ENCODE assay signal across 26 cellular contexts in the genomic region with DNA sequence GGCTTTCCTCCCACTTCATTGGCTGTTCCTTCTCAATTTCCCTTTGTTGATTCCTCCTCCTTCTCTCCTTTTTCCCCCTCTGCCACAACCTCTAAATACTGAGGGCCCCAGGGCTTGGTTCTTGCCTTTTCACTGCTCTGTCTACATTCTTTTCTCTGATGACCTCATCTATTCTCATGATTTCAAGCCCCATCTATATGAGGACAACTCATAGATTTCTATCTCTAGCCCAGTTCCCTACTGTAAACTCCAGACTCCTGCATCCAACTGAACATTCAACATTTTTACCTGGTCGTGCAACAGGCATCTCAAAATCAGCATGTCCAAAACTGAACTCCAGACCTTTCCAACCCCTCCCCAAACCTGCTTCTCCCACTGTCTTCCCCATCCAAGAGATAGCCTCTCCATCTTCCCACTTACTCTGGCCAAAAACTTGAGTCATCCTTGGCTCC. TPM values are rescaled to one million over a fixed set of nuclear protein-coding genes. Genes with fewer than 3 reads are reported as not detected.
DNase-seq lines count a peak whose midpoint lies in the region; ATAC-seq, FAIRE-seq and TF ChIP-seq lines count a peak whose summit lies in the region.
"Had no signal": no experiment of that assay in that cellular context is flagged by ENCODE, and none has a peak within 500 bp of the region (broad histone marks: within the 10 kb centered on the region; RNA-seq: fewer than 3 reads in every experiment).

No MANE protein-coding gene starts in this region.

- no peak overlapping the region for H2BK120ac ChIP-seq in mesenchymal stem cell (ENCODE audit: low read depth, low read length)

- H2AFZ ChIP-seq in PC-9 (no peak overlapping the region), mesenchymal stem cell (ENCODE audit: low read depth, low read length) (no peak overlapping the region)

- intact Hi-C loops in PC-9 (cut with micrococcal nuclease; ENCODE audit: unreplicated experiment) = loop anchor here (1.0 kb wide), 1 partner anchor 26 kb away; no protein-coding TSS in a partner anchor

- in situ Hi-C loops in GM13977 (cut with MboI; ENCODE audit: low pct_unique_long_range_greater_than_20kb, low sequenced_read_pairs, unreplicated experiment) = no loop called here

- H4K91ac ChIP-seq in mesenchymal stem cell (ENCODE audit: low read length) = no peak overlapping the region

- no peak overlapping the region for H2AK5ac ChIP-seq in mesenchymal stem cell (ENCODE audit: low read length, severe bottlenecking)

- no peak overlapping the region for H4K8ac ChIP-seq in mesenchymal stem cell (ENCODE audit: low read length)

- no peak for TF ChIP-seq POLR2A in GM12892 (IDR thresholded peaks at IDR 0.05; ENCODE audit: low read depth, low read length)

- no peak overlapping the region for H2BK15ac ChIP-seq in mesenchymal stem cell (ENCODE audit: low read depth, poor library complexity, severe bottlenecking)

- H4K20me1 ChIP-seq in PC-9 (ENCODE audit: insufficient read depth) = no peaks in the 10 kb centered on the region

- H3K27ac ChIP-seq in PC-9 = peak overlapping the region; percentile 40
- no peak overlapping the region for H3K27ac ChIP-seq in mesenchymal stem cell (ENCODE audit: low read length, poor library complexity, severe bottlenecking)
- H3K27ac ChIP-seq: KMS-11, tibial nerve had no signal

- no peak for ATAC-seq in HG03280 (IDR thresholded peaks at IDR 0.05; ENCODE audit: unreplicated experiment)
- ATAC-seq in HG02642 (IDR thresholded peaks at IDR 0.05; ENCODE audit: poor library complexity, unreplicated experiment) = no peak
- ATAC-seq: activated CD4-positive, alpha-beta T cell treated with anti-CD3 and anti-CD28 coated beads for 36 hours; CD8-positive, alpha-beta T cell; stimulated activated naive CD8-positive, alpha-beta T cell treated with anti-CD3 and anti-CD28 coated beads, Interleukin-15, amount 100 ng/mL, for 72 hours had no signal

- H3K18ac ChIP-seq in mesenchymal stem cell (ENCODE audit: low read depth in 1 of 2, low read length in 2 of 2) = no peak overlapping the region

- H3K4me2 ChIP-seq in PC-9 = peak overlapping the region; percentile 42; the same call in 1 of the 2 replicates
- H3K4me2 ChIP-seq in mesenchymal stem cell (ENCODE audit: low read length, poor library complexity, severe bottlenecking) = no peak overlapping the region
- H3K4me2 ChIP-seq: KMS-11 had no signal

- DNase-seq in GM13977 (ENCODE audit: low spot score) (peak; percentile 2), PC-9 (peak in 1 of 2 experiments; percentile 78), dedifferentiated amniotic fluid mesenchymal stem cell (ENCODE audit: extremely low spot score) (peak; percentile 50), mesenchymal stem cell (peak; percentile 55), SK-N-DZ (ENCODE audit: low spot score) (no peak), GM12892 (ENCODE audit: insufficient read length) (no peak)
- DNase-seq: activated CD4-positive, alpha-beta T cell treated with anti-CD3 and anti-CD28 coated beads for 36 hours; activated naive CD4-positive, alpha-beta T cell treated with anti-CD3 and anti-CD28 coated beads for 36 hours; activated T-cell treated with anti-CD3 and anti-CD28 coated beads, Interleukin-2, amount 50 U/mL, for 48 hours; anterior cingulate cortex; caudate nucleus; CD8-positive, alpha-beta T cell; DMS153; GOT3; kidney glomerular epithelial cell; NCI-H187; NCI-H774; nucleus accumbens; SIG-M5; stimulated activated naive CD8-positive, alpha-beta T cell treated with anti-CD3 and anti-CD28 coated beads, Interleukin-15, amount 100 ng/mL, for 72 hours; T-helper 1 cell had no signal

- H2BK12ac ChIP-seq in mesenchymal stem cell (ENCODE audit: low read length in 2 of 2) = no peak overlapping the region

- H3F3A ChIP-seq in PC-9 (ENCODE audit: insufficient read depth, low read depth) = peaks cover 34% of the 10 kb centered on the region

- no peaks in the 10 kb centered on the region for H3K79me1 ChIP-seq in mesenchymal stem cell (replicated peaks; ENCODE audit: low read length, poor library complexity, severe bottlenecking)

- CTCF ChIA-PET in PC-9 (lab: Charles Lee) = no interaction called here

- no peaks in the 10 kb centered on the region for H3K27me3 ChIP-seq in PC-9 (ENCODE audit: insufficient read depth, low read depth)
- H3K27me3 ChIP-seq in mesenchymal stem cell (ENCODE audit: control insufficient read depth in 1 of 2, insufficient read depth in 1 of 2, low read length in 2 of 2) = no peaks in the 10 kb centered on the region
- H3K27me3 ChIP-seq: tibial nerve had no signal

- H3K36me3 ChIP-seq in PC-9 (ENCODE audit: low read depth) (no peaks in the 10 kb centered on the region), mesenchymal stem cell (ENCODE audit: control insufficient read depth in 1 of 2, insufficient read depth in 2 of 2, low read depth in 1 of 2, low read length in 2 of 2) (no peaks in the 10 kb centered on the region)
- H3K36me3 ChIP-seq: tibial nerve had no signal

- H3K4me1 ChIP-seq in PC-9 (replicated peaks; ENCODE audit: insufficient read depth) = peaks cover 22% of the 10 kb centered on the region
- H3K4me1 ChIP-seq in mesenchymal stem cell (ENCODE audit: control insufficient read depth, insufficient read depth, low read depth, low read length) = no peaks in the 10 kb centered on the region
- H3K4me1 ChIP-seq: tibial nerve had no signal

- no peak for FAIRE-seq in GM12892 (lab: Jason Lieb, UNC)
- FAIRE-seq: GM12891 had no signal

- H3K9me2 ChIP-seq in PC-9 (ENCODE audit: insufficient read depth) = no peaks in the 10 kb centered on the region

- BruUV-seq in PC-9 (replicated peaks; lab: Mats Ljungman, UMichigan) = no TSS peak

- TF ChIP-seq CTCF in GM13977 (IDR thresholded peaks at IDR 0.05; ENCODE audit: extremely low read depth, insufficient read depth, missing control alignments) = no peak
- no peak for TF ChIP-seq CTCF in PC-9 (conservative IDR thresholded peaks at IDR 0.05)

- H3K23ac ChIP-seq in mesenchymal stem cell (ENCODE audit: low read length in 2 of 2) = no peak overlapping the region

- POLR2A ChIA-PET in PC-9 (lab: Charles Lee; ENCODE audit: unreplicated experiment) = no interaction called here

- H3K4me3 ChIP-seq in PC-9 = no peak overlapping the region
- no peak overlapping the region for H3K4me3 ChIP-seq in mesenchymal stem cell (ENCODE audit: insufficient read depth in 1 of 2, low read depth in 1 of 2, low read length in 2 of 2)
- H3K4me3 ChIP-seq: tibial nerve had no signal

- H3K9ac ChIP-seq in mesenchymal stem cell (ENCODE audit: low read length) = no peak overlapping the region
- H3K9ac ChIP-seq: KMS-11 had no signal

- no peaks in the 10 kb centered on the region for H3K9me3 ChIP-seq in PC-9 (ENCODE audit: insufficient read depth, low read depth)
- no peaks in the 10 kb centered on the region for H3K9me3 ChIP-seq in mesenchymal stem cell (ENCODE audit: control insufficient read depth, low read length)
- H3K9me3 ChIP-seq: tibial nerve had no signal

- H2BK5ac ChIP-seq in mesenchymal stem cell (ENCODE audit: low read depth, low read length, poor library complexity, severe bottlenecking) = no peak overlapping the region

- no peak overlapping the region for H3K4ac ChIP-seq in mesenchymal stem cell (ENCODE audit: low read depth in 1 of 2, low read length in 2 of 2)

- H3K79me2 ChIP-seq in PC-9 (ENCODE audit: low read depth) = no peaks in the 10 kb centered on the region

- no peak overlapping the region for H3K14ac ChIP-seq in mesenchymal stem cell (ENCODE audit: low read length in 2 of 2)

- WGBS in mesenchymal stem cell = 80% methylated on average over 1 of the region's 1 CpG

RNA-seq across cellular contexts. Expression of a gene that starts 11.5 kb away (rescaled TPM):
- total RNA-seq in PC-9 (2021) = 17.9 and 27.5 TPM in 2 replicates
- polyA plus RNA-seq in mesenchymal stem cell (2013, experiment 1 of 2) = 37.0 TPM
- 36.1 TPM for polyA plus RNA-seq in mesenchymal stem cell (2013, experiment 2 of 2)
- polyA plus RNA-seq in SK-N-DZ (2014; cell fraction: cytosol; rRNA removed) = 3.7 and 5.6 TPM in 2 replicates
- 2.2 and 5.6 TPM in 2 replicates for polyA plus RNA-seq in SK-N-DZ (2014; cell fraction: nucleus; rRNA removed)
- polyA plus RNA-seq in GM12892 (2012; ENCODE audit: missing spikeins) = 4.9 TPM

Comparison
In these comparisons a context has a peak if more than half of its experiments do, and no peak if none do; other contexts are left out.
1. DNase-seq: peak in GM13977 (single experiment), dedifferentiated amniotic fluid mesenchymal stem cell (single experiment) and mesenchymal stem cell (single experiment); none in SK-N-DZ (single experiment) and GM12892 (single experiment).